In the genomic region with DNA sequence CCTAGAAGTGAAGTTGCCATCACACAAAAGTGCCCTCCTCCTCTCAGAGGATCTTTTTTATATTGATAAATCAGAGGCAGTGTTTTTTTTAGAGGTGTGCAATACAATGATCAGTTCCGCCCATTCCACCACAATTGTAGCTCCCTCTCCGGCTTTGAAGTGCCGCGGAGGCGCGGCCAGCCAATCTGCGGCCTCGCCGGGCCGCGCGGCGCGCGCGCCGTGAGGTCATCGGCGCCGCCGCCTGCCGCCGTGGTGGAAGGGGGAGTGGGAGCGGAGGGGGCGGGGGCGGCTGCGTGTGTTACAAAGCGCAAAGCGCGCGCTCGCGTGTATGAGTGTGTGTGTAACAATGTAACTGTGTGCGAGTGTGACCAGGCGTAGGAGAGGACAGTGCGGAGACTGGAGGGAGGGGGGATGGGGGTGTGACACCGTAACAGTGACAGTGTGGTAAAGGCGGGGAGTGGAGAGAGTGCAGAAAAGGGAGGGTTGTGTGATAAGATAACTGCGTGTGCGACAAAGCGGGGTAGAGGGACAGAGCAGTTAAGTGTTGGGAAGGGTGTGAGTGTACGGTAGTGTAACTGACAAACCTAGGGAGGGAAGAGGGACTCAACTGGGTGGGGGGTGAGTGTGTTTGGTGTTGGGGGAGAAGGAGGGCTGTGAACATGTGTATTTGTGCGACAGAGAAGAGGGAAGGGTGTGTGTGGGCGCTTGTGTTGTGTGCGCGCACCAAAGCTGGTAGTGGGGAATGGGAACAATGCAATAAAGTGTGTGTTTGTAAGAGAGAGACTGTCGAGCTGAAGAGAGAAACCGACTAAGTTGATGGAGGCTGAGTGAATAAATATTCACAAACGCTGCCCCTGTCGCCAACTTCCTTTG, we compare ENCODE assay signal across 9 cellular contexts. TPM values are rescaled to one million over a fixed set of nuclear protein-coding genes. Genes with fewer than 3 reads are reported as not detected.
A peak's percentile ranks its signal among the peaks of the same experiment; 100 is the strongest.
DNase-seq lines count a peak whose midpoint lies in the region; ATAC-seq and TF ChIP-seq lines count a peak whose summit lies in the region.
"Had no signal": no experiment of that assay in that cellular context is flagged by ENCODE, and none has a peak within 500 bp of the region (broad histone marks: within the 10 kb centered on the region; RNA-seq: fewer than 3 reads in every experiment).

A gene (minus strand): TSS at position 108 of the 873 bp plus-strand sequence. CDS start 88 bp downstream, at position 20.

- H3K4me1 ChIP-seq in esophagus squamous epithelium (peaks cover 20 to 50% (median 33%) of the 10 kb centered on the region in 3 donors), prostate gland (replicated peaks) (no peaks in the 10 kb centered on the region)

- no peak for ATAC-seq in GM18517 (IDR thresholded peaks at IDR 0.05; ENCODE audit: unreplicated experiment)

- no peaks in the 10 kb centered on the region for H3K36me3 ChIP-seq in esophagus squamous epithelium
- H3K36me3 ChIP-seq in prostate gland: no peaks in the 10 kb centered on the region
- H3K36me3 ChIP-seq: pancreas had no signal

- 9 to 15% methylated on average over 28 to 34 of the region's 50 CpGs for WGBS in esophagus squamous epithelium, 2 donors
- WGBS in prostate gland: 2% methylated on average over 50 of the region's 50 CpGs

- H3K4me3 ChIP-seq in esophagus squamous epithelium (peak within 1 kb of the TSS; percentile 15 to 55 (median 30)), prostate gland (peak within 1 kb of the TSS; percentile 39 to 55)

- peak within 1 kb of the TSS; percentile 68 for H3K27ac Mint-ChIP-seq in T-helper 2 cell treated with Interferon-gamma antibody and Interleukin-4, amounts not matched to agents 5 μg/mL and 100 μg/mL, for 36 hours

- peaks cover 3% of the 10 kb centered on the region for H3K36me3 Mint-ChIP-seq in T-helper 2 cell treated with Interferon-gamma antibody and Interleukin-4, amounts not matched to agents 5 μg/mL and 100 μg/mL, for 36 hours (ENCODE audit: low read depth)

- DNase-seq in DMS53 treated with DMSO at 0.1 percent for 48 hours (lab: John Stamatoyannopoulos, UW; ENCODE audit: unreplicated experiment) (peak; percentile 95), LoVo (ENCODE audit: low spot score) (peak; percentile 90), esophagus squamous epithelium (lab: John Stamatoyannopoulos, UW) (no peak), prostate gland (ENCODE audit: low spot score) (peak; percentile 87), caudate nucleus (lab: John Stamatoyannopoulos, UW) (no peak), UCSD-AML1 (lab: John Stamatoyannopoulos, UW; ENCODE audit: unreplicated experiment) (no peak)
- DNase-seq in T-helper 2 cell treated with Interferon-gamma antibody and Interleukin-4, amounts not matched to agents 5 μg/mL and 100 μg/mL, for 36 hours (ENCODE audit: low spot score): no peak
- DNase-seq: pancreas had no signal

- TF ChIP-seq POLR2A in esophagus squamous epithelium (IDR thresholded peaks at IDR 0.05): no peak
- peak; percentile 44 for TF ChIP-seq POLR2A in prostate gland (IDR thresholded peaks at IDR 0.05)

- H3K27me3 ChIP-seq in esophagus squamous epithelium: peaks cover 27 to 100% (median 55%) of the 10 kb centered on the region in 4 donors
- no peaks in the 10 kb centered on the region for H3K27me3 ChIP-seq in prostate gland (replicated peaks; ENCODE audit: insufficient read depth)

- TF ChIP-seq CTCF in esophagus squamous epithelium (IDR thresholded peaks at IDR 0.05): no peak
- TF ChIP-seq CTCF in prostate gland (IDR thresholded peaks at IDR 0.05): no peak

- peaks cover 78% of the 10 kb centered on the region for H3K27me3 Mint-ChIP-seq in T-helper 2 cell treated with Interferon-gamma antibody and Interleukin-4, amounts not matched to agents 5 μg/mL and 100 μg/mL, for 36 hours (ENCODE audit: low read depth)

- H3K27ac ChIP-seq in esophagus squamous epithelium: no peak within 1 kb of the TSS
- H3K27ac ChIP-seq in prostate gland: peak within 1 kb of the TSS; percentile 90 to 93
- H3K27ac ChIP-seq in caudate nucleus (ENCODE audit: low read depth, low read length): no peak within 1 kb of the TSS
- H3K27ac ChIP-seq: pancreas had no signal

- intact Hi-C loops in esophagus squamous epithelium (cut with DNase I) (loop anchor here (10.0 kb wide), 1 partner anchor 468 kb away; no protein-coding TSS in a partner anchor), prostate gland (cut with DNase I) (no loop called here)

- peak within 1 kb of the TSS; percentile 67 for H3K4me3 Mint-ChIP-seq in T-helper 2 cell treated with Interferon-gamma antibody and Interleukin-4, amounts not matched to agents 5 μg/mL and 100 μg/mL, for 36 hours

- H3K4me1 Mint-ChIP-seq in T-helper 2 cell treated with Interferon-gamma antibody and Interleukin-4, amounts not matched to agents 5 μg/mL and 100 μg/mL, for 36 hours (ENCODE audit: low read depth): peaks cover 20% of the 10 kb centered on the region

- no peaks in the 10 kb centered on the region for H3K9me3 ChIP-seq in esophagus squamous epithelium
- no peaks in the 10 kb centered on the region for H3K9me3 ChIP-seq in prostate gland
- H3K9me3 ChIP-seq: pancreas had no signal

- peaks cover 7% of the 10 kb centered on the region for H3K9me3 Mint-ChIP-seq in T-helper 2 cell treated with Interferon-gamma antibody and Interleukin-4, amounts not matched to agents 5 μg/mL and 100 μg/mL, for 36 hours

RNA-seq across cellular contexts. Expression of the gene that starts here (rescaled TPM):
- total RNA-seq in esophagus squamous epithelium: not detected
- total RNA-seq in prostate gland: 10 to 100 TPM in 1 of 2 donors, 1 to 10 TPM in 1; 7.4 to 44.5 TPM
- total RNA-seq: pancreas had no signal

Comparison
In these comparisons a context has a peak if more than half of its experiments do, and no peak if none do; other contexts are left out.
1. RNA of the gene that starts here (total RNA-seq): 7.4 to 44.5 TPM in prostate gland; not detected in esophagus squamous epithelium; every median in the first group is over 4 times any median in the second.
2. DNase-seq: peak in DMS53 treated with DMSO at 0.1 percent for 48 hours (single experiment), LoVo (single experiment) and prostate gland (single experiment); none in T-helper 2 cell treated with Interferon-gamma antibody and Interleukin-4, amounts not matched to agents 5 μg/mL and 100 μg/mL, for 36 hours (single experiment), esophagus squamous epithelium (single experiment), caudate nucleus (0 of 61) and UCSD-AML1 (single experiment).
3. H3K27ac ChIP-seq: peak in prostate gland (2 of 2); none in esophagus squamous epithelium (0 of 4) and caudate nucleus (single experiment).